13 cellular contexts compared by ENCODE assay signal in genomic region chrX:2320580-2321327, GRCh38.
DNase-seq lines count a peak whose midpoint lies in the region; ATAC-seq and TF ChIP-seq lines count a peak whose summit lies in the region.
"Had no signal": no experiment of that assay in that cellular context is flagged by ENCODE, and none has a peak within 500 bp of the region (broad histone marks: within the 10 kb centered on the region; RNA-seq: fewer than 3 reads in every experiment).

No MANE protein-coding gene starts in this region.

- no peak for ATAC-seq in GM23338
- ATAC-seq in naive thymus-derived CD8-positive, alpha-beta T cell, result no peak

- H3K27me3 ChIP-seq in PC-9 (ENCODE audit: insufficient read depth, low read depth) (no peaks in the 10 kb centered on the region), GM23338 (ENCODE audit: insufficient read depth) (no peaks in the 10 kb centered on the region)
- H3K27me3 ChIP-seq: vagina had no signal

- DNase-seq in AG08396 (ENCODE audit: low spot score), result peak; percentile 41
- no peak for DNase-seq in PC-9
- peak; percentile 37 for DNase-seq in globus pallidus (ENCODE audit: low spot score)
- DNase-seq in neural crest cell (ENCODE audit: low read depth, low spot score), result peak; percentile 16
- DNase-seq in GM23338 (ENCODE audit: low spot score), result no peak
- DNase-seq in putamen (ENCODE audit: low spot score), result no peak
- DNase-seq in naive thymus-derived CD8-positive, alpha-beta T cell, result no peak
- DNase-seq in SIG-M5 treated with dmso at 0.1 percent for 504 hours (lab: John Stamatoyannopoulos, UW; ENCODE audit: unreplicated experiment), result no peak
- DNase-seq: effector memory CD4-positive, alpha-beta T cell; NCI-H510A; stimulated activated CD4-positive, alpha-beta T cell treated with anti-CD3 and anti-CD28 coated beads, Interleukin-4, amount 100 ng/mL, for 4 hours had no signal

- H3K9me3 ChIP-seq in PC-9 (ENCODE audit: insufficient read depth, low read depth), result no peaks in the 10 kb centered on the region
- H3K9me3 ChIP-seq: vagina had no signal

- no peak overlapping the region for H3K27ac Mint-ChIP-seq in neural crest cell (ENCODE audit: unreplicated experiment)
- no peak overlapping the region for H3K27ac Mint-ChIP-seq in GM23338
- H3K27ac Mint-ChIP-seq in naive thymus-derived CD8-positive, alpha-beta T cell, result no peak overlapping the region
- H3K27ac Mint-ChIP-seq: memory B cell had no signal

- H3K36me3 ChIP-seq in PC-9 (ENCODE audit: low read depth), result no peaks in the 10 kb centered on the region
- no peaks in the 10 kb centered on the region for H3K36me3 ChIP-seq in GM23338 (ENCODE audit: insufficient read depth)
- H3K36me3 ChIP-seq: vagina had no signal

- H3K27me3 Mint-ChIP-seq in neural crest cell (ENCODE audit: low read depth), result no peaks in the 10 kb centered on the region
- H3K27me3 Mint-ChIP-seq in GM23338 (ENCODE audit: insufficient read depth, low read depth, poor library complexity), result peaks cover 20% of the 10 kb centered on the region
- H3K27me3 Mint-ChIP-seq in naive thymus-derived CD8-positive, alpha-beta T cell, result no peaks in the 10 kb centered on the region
- H3K27me3 Mint-ChIP-seq: memory B cell had no signal

- H3K36me3 Mint-ChIP-seq in neural crest cell (ENCODE audit: low read depth) (peaks cover 4% of the 10 kb centered on the region), GM23338 (ENCODE audit: low read depth) (peaks cover 38% of the 10 kb centered on the region)
- peaks cover 0 to 26% (median 14%) of the 10 kb centered on the region in 3 donors for H3K36me3 Mint-ChIP-seq in naive thymus-derived CD8-positive, alpha-beta T cell

- peaks cover 2% of the 10 kb centered on the region for H3K9me3 Mint-ChIP-seq in neural crest cell
- peaks cover 21% of the 10 kb centered on the region; the same call in 2 of the 3 replicates for H3K9me3 Mint-ChIP-seq in GM23338
- peaks cover 0 to 6% (median under 1%) of the 10 kb centered on the region in 9 donors for H3K9me3 Mint-ChIP-seq in naive thymus-derived CD8-positive, alpha-beta T cell

- H3K4me3 Mint-ChIP-seq in neural crest cell, result peak overlapping the region; percentile 52
- H3K4me3 Mint-ChIP-seq in GM23338, result no peak overlapping the region
- H3K4me3 Mint-ChIP-seq in naive thymus-derived CD8-positive, alpha-beta T cell, result no peak overlapping the region
- H3K4me3 Mint-ChIP-seq: memory B cell had no signal

- BruUV-seq in PC-9 (replicated peaks; lab: Mats Ljungman, UMichigan), result no TSS peak

- TF ChIP-seq CTCF in PC-9 (conservative IDR thresholded peaks at IDR 0.05) (no peak), neural crest cell (conservative IDR thresholded peaks at IDR 0.05) (no peak), GM23338 (conservative IDR thresholded peaks at IDR 0.05; ENCODE audit: low read depth in 2 of 2) (no peak)

- H3K4me1 ChIP-seq in PC-9 (replicated peaks; ENCODE audit: insufficient read depth) (no peaks in the 10 kb centered on the region), GM23338 (ENCODE audit: insufficient read depth) (no peaks in the 10 kb centered on the region)

- POLR2A ChIA-PET in PC-9 (lab: Charles Lee; ENCODE audit: unreplicated experiment), result no interaction called here
- POLR2A ChIA-PET in naive thymus-derived CD8-positive, alpha-beta T cell (lab: Charles Lee), result no interaction called here

- H3F3A ChIP-seq in PC-9 (ENCODE audit: insufficient read depth, low read depth) (no peaks in the 10 kb centered on the region), GM23338 (replicated peaks; ENCODE audit: low read depth) (no peaks in the 10 kb centered on the region)

- H3K27ac ChIP-seq in PC-9 (no peak overlapping the region), GM23338 (ENCODE audit: low read depth) (no peak overlapping the region)
- H3K27ac ChIP-seq: vagina had no signal

- H3K4me2 ChIP-seq in PC-9, result 0 out of 2 replicates have a peak overlapping the region, but pooled peaks have one; percentile 13
- no peak overlapping the region for H3K4me2 ChIP-seq in GM23338

- intact Hi-C loops in PC-9 (cut with micrococcal nuclease; ENCODE audit: unreplicated experiment), result no loop called here

- H4K20me1 ChIP-seq in PC-9 (ENCODE audit: insufficient read depth) (no peaks in the 10 kb centered on the region), GM23338 (replicated peaks; ENCODE audit: insufficient read depth) (no peaks in the 10 kb centered on the region)

- H3K4me1 Mint-ChIP-seq in neural crest cell, result peaks cover 45% of the 10 kb centered on the region
- no peaks in the 10 kb centered on the region; the same call in 2 of the 3 replicates for H3K4me1 Mint-ChIP-seq in GM23338
- peaks cover 0 to 24% (median 5%) of the 10 kb centered on the region in 4 donors for H3K4me1 Mint-ChIP-seq in naive thymus-derived CD8-positive, alpha-beta T cell

- CTCF ChIA-PET in PC-9 (lab: Charles Lee), result no interaction called here

- no peaks in the 10 kb centered on the region for H3K9me2 ChIP-seq in PC-9 (ENCODE audit: insufficient read depth)
- H3K9me2 ChIP-seq in GM23338 (ENCODE audit: insufficient read depth), result 0 out of 2 replicates have a peak, but pooled peaks cover under 1% of the 10 kb centered on the region

- H3K79me2 ChIP-seq in PC-9 (ENCODE audit: low read depth), result no peaks in the 10 kb centered on the region
- no peaks in the 10 kb centered on the region; the same call in 1 of the 2 replicates for H3K79me2 ChIP-seq in GM23338 (replicated peaks; ENCODE audit: insufficient read depth)

- H3K4me3 ChIP-seq in PC-9 (no peak overlapping the region), GM23338 (no peak overlapping the region)
- H3K4me3 ChIP-seq: vagina had no signal

- H2AFZ ChIP-seq in PC-9 (no peak overlapping the region), GM23338 (no peak overlapping the region)

TF ChIP-seq in GM23338, 12 proteins besides CTCF, POLR2A, EP300 and RAD21:
- TF ChIP-seq JUNB (IDR thresholded peaks at IDR 0.05; ENCODE audit: unreplicated experiment) (no peak), EZH2phosphoT487 (IDR thresholded peaks at IDR 0.05; ENCODE audit: unreplicated experiment) (no peak), ZNF114 (CRISPR knock-in tag; IDR thresholded peaks at IDR 0.05) (no peak), STAT1 (IDR thresholded peaks at IDR 0.05; ENCODE audit: unreplicated experiment) (no peak), ZNF331 (CRISPR knock-in tag; IDR thresholded peaks at IDR 0.05; ENCODE audit: low read depth) (no peak), ETS1 (IDR thresholded peaks at IDR 0.05) (no peak), POLR2AphosphoS5 (IDR thresholded peaks at IDR 0.05; ENCODE audit: low read depth) (no peak)
TF ChIP-seq in GM23338: peak in this region for 0.

Comparison
In these comparisons a context has a peak if more than half of its experiments do, and no peak if none do; other contexts are left out.
1. DNase-seq: peak in AG08396 (single experiment), globus pallidus (single experiment) and neural crest cell (single experiment); none in PC-9 (0 of 2), GM23338 (single experiment), putamen (single experiment), naive thymus-derived CD8-positive, alpha-beta T cell (0 of 10) and SIG-M5 treated with dmso at 0.1 percent for 504 hours (single experiment).